9 cellular contexts compared by ENCODE assay signal in the genomic region with DNA sequence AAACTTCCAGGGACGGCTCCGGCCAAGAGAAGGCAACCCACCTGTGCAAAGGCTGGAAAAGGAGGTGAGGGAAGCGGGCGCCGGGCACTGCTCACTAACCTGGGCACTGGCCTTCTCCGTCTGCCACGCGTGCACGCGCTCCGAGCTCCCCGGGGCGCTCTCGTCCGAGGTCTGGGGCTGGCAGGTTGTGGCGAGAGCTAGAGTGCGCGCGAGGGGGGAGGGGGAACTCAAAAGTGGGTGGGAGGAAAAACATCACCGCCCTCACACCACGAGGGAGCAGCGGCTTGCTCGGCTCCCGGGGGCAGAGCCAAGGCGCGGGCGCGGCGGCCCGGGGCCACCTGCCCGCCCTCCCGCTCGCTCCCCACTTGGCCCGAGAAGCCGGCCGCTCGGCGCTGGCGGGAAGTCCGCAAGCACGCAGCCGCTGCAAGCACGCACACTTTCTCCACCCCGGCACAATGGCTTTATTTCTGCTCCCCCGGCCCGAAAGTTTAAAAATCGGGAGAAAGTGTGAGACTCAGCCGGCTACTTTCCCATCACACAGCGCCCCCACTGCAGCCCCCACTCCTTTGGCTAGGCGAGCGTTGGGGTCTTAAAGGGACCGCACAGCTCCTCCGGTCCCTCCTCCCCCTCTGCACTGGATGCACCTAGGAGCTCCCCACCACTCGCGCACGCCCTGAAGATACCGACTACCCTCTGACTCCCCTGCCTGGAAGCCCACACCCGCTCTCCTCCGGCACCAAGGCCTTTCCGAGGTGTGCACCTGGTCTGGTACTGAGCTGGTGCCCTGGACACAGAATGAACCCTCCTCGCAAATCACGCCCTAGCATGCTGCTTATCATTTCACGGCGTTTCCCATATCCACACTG. TPM values are rescaled to one million over a fixed set of nuclear protein-coding genes. Genes with fewer than 3 reads are reported as not detected.
DNase-seq lines count a peak whose midpoint lies in the region; ATAC-seq and TF ChIP-seq lines count a peak whose summit lies in the region.
"Had no signal": no experiment of that assay in that cellular context is flagged by ENCODE, and none has a peak within 500 bp of the region (broad histone marks: within the 10 kb centered on the region; RNA-seq: fewer than 3 reads in every experiment).

A gene with protein sequence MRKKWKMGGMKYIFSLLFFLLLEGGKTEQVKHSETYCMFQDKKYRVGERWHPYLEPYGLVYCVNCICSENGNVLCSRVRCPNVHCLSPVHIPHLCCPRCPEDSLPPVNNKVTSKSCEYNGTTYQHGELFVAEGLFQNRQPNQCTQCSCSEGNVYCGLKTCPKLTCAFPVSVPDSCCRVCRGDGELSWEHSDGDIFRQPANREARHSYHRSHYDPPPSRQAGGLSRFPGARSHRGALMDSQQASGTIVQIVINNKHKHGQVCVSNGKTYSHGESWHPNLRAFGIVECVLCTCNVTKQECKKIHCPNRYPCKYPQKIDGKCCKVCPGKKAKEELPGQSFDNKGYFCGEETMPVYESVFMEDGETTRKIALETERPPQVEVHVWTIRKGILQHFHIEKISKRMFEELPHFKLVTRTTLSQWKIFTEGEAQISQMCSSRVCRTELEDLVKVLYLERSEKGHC (minus strand): TSS at position 173 of the 866 bp plus-strand sequence. CDS start 3,636 bp downstream, outside the sequence.

- H3K27me3 ChIP-seq in heart right ventricle (peaks cover 0 to 86% (median 0%) of the 10 kb centered on the region in 7 donors), psoas muscle (ENCODE audit: insufficient read depth in 3 of 3, low read length in 2 of 3) (peaks cover 0 to 75% (median 2%) of the 10 kb centered on the region in 3 donors)

- H3K4me3 ChIP-seq in heart right ventricle = peak within 1 kb of the TSS; percentile 9 to 41 (median 35)
- peak within 1 kb of the TSS; percentile 48 for H3K4me3 ChIP-seq in psoas muscle
- H3K4me3 ChIP-seq: SK-N-MC had no signal

- no peaks in the 10 kb centered on the region for H3K36me3 Mint-ChIP-seq in T-helper 2 cell treated with Interferon-gamma antibody and Interleukin-4, amounts not matched to agents 5 μg/mL and 100 μg/mL, for 36 hours (ENCODE audit: low read depth)

- WGBS in heart right ventricle, 2 donors = 3 to 7% methylated on average over 26 to 61 of the region's 64 CpGs
- 5 to 20% (median 10%) methylated on average over 22 to 64 of the region's 64 CpGs for WGBS in psoas muscle, 3 donors

- ATAC-seq in heart right ventricle (peak in 5 of 8 donors; percentile 18 to 71 (median 49)), psoas muscle (peak in 3 of 4 donors; percentile 23 to 53 (median 41)), HG02840 (IDR thresholded peaks at IDR 0.05; ENCODE audit: low FRiP score, unreplicated experiment) (no peak)

- peak within 1 kb of the TSS; percentile 48 for H3K4me3 Mint-ChIP-seq in T-helper 2 cell treated with Interferon-gamma antibody and Interleukin-4, amounts not matched to agents 5 μg/mL and 100 μg/mL, for 36 hours

- H3K27me3 Mint-ChIP-seq in T-helper 2 cell treated with Interferon-gamma antibody and Interleukin-4, amounts not matched to agents 5 μg/mL and 100 μg/mL, for 36 hours (ENCODE audit: low read depth) = peaks cover 17% of the 10 kb centered on the region

- H3K27ac ChIP-seq in heart right ventricle = no peak within 1 kb of the TSS
- H3K27ac ChIP-seq in psoas muscle = no peak within 1 kb of the TSS
- H3K27ac ChIP-seq: SK-N-MC had no signal

- H3K9me3 Mint-ChIP-seq in T-helper 2 cell treated with Interferon-gamma antibody and Interleukin-4, amounts not matched to agents 5 μg/mL and 100 μg/mL, for 36 hours = no peaks in the 10 kb centered on the region

- H3K4me1 Mint-ChIP-seq in T-helper 2 cell treated with Interferon-gamma antibody and Interleukin-4, amounts not matched to agents 5 μg/mL and 100 μg/mL, for 36 hours (ENCODE audit: low read depth) = no peaks in the 10 kb centered on the region

- H3K27ac Mint-ChIP-seq in T-helper 2 cell treated with Interferon-gamma antibody and Interleukin-4, amounts not matched to agents 5 μg/mL and 100 μg/mL, for 36 hours = no peak within 1 kb of the TSS

- peak; percentile 18 to 81 (median 72) for DNase-seq in NCI-H1417 (lab: John Stamatoyannopoulos, UW)
- no peak for DNase-seq in NCI-H1417 treated with DMSO at 0.1 percent for 48 hours (lab: John Stamatoyannopoulos, UW)
- DNase-seq in T-helper 2 cell treated with Interferon-gamma antibody and Interleukin-4, amounts not matched to agents 5 μg/mL and 100 μg/mL, for 36 hours (ENCODE audit: low spot score) = no peak
- DNase-seq in heart right ventricle = peak in 1 of 2 donors; percentile 26
- peak; percentile 27 to 54 for DNase-seq in psoas muscle
- DNase-seq in SHP77 (lab: John Stamatoyannopoulos, UW) = no peak
- no peak for DNase-seq in MV-4-11 (lab: John Stamatoyannopoulos, UW)

- H3K9me3 ChIP-seq in heart right ventricle = no peaks in the 10 kb centered on the region
- no peaks in the 10 kb centered on the region for H3K9me3 ChIP-seq in psoas muscle

- H3K4me1 ChIP-seq in heart right ventricle = no peaks in the 10 kb centered on the region
- no peaks in the 10 kb centered on the region for H3K4me1 ChIP-seq in psoas muscle

- H3K36me3 ChIP-seq in heart right ventricle = no peaks in the 10 kb centered on the region
- no peaks in the 10 kb centered on the region for H3K36me3 ChIP-seq in psoas muscle (ENCODE audit: insufficient read depth in 1 of 2, low read depth in 1 of 2)

- intact Hi-C loops in heart right ventricle (cut with DNase I) (no loop called here), psoas muscle (cut with DNase I) (no loop called here)

- TF ChIP-seq CTCF in heart right ventricle (IDR thresholded peaks at IDR 0.05) (no peak), psoas muscle (IDR thresholded peaks at IDR 0.05) (no peak)

RNA-seq across cellular contexts. Expression of the gene that starts here (rescaled TPM):
- total RNA-seq in heart right ventricle (1 to 10 TPM in 9 of 10 donors, under 1 TPM in 1; 0.71 to 9.0 (median 2.8) TPM), psoas muscle (1 to 10 TPM; 2.2 to 5.6 (median 4.4) TPM)
- polyA plus RNA-seq in heart right ventricle (1 to 10 TPM; 1.0 to 1.4 TPM), psoas muscle (1 to 10 TPM; 1.9 to 2.3 (median 2.1) TPM)

Comparison
In these comparisons a context has a peak if more than half of its experiments do, and no peak if none do; other contexts are left out.
1. DNase-seq: peak in NCI-H1417 (3 of 3) and psoas muscle (2 of 2); none in NCI-H1417 treated with DMSO at 0.1 percent for 48 hours (single experiment), T-helper 2 cell treated with Interferon-gamma antibody and Interleukin-4, amounts not matched to agents 5 μg/mL and 100 μg/mL, for 36 hours (single experiment), SHP77 (0 of 2) and MV-4-11 (single experiment).